In the genomic region with DNA sequence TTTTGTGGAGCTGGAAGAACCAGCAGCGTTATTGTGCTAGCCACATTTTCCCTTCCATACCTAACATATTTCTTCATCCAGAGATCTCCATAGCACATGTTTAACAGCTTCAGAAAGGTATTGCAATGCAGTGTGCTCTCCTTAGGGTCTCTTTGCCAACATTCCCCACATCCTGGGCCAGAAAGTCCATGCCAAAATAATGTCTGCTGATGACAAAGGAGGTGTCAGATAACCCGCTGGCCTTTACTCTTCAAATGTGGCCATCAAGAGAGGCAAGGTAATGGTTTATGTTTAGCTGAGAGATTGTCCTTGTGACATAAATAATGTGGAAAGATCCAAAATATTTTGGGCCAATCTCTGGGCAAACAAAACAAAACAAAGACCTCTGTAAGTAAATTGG, we compare ENCODE assay signal across 25 cellular contexts.
"Had no signal": no experiment of that assay in that cellular context is flagged by ENCODE, and none has a peak within 500 bp of the region (broad histone marks: within the 10 kb centered on the region; RNA-seq: fewer than 3 reads in every experiment).

No MANE protein-coding gene starts in this region.

- H3K9me3 ChIP-seq: stomach, suprapubic skin, testis, thoracic aorta, thyroid gland, tibial artery, tibial nerve, transverse colon, upper lobe of left lung, upper lobe of right lung, uterus, vagina had no signal

- H3K36me3 ChIP-seq: stomach, suprapubic skin, thoracic aorta, thyroid gland, tibial artery, tibial nerve, transverse colon, upper lobe of left lung, upper lobe of right lung, uterus, vagina had no signal

- H3K27me3 ChIP-seq: stomach, suprapubic skin, testis, thyroid gland, tibial artery, tibial nerve, transverse colon, upper lobe of left lung, upper lobe of right lung, uterus, vagina had no signal

- H3K4me3 ChIP-seq: stomach, suprapubic skin, testis, thoracic aorta, thyroid gland, tibial artery, tibial nerve, transverse colon, upper lobe of left lung, upper lobe of right lung, uterus, vagina had no signal

- H3K27ac ChIP-seq: stomach, suprapubic skin, testis, thoracic aorta, thyroid gland, tibial artery, tibial nerve, transverse colon, upper lobe of left lung, upper lobe of right lung, uterus, vagina had no signal

- H3K4me1 ChIP-seq: stomach, suprapubic skin, testis, thyroid gland, tibial artery, tibial nerve, transverse colon, upper lobe of left lung, upper lobe of right lung, uterus, vagina had no signal

- DNase-seq: stimulated activated CD4-positive, alpha-beta T cell treated with anti-CD3 and anti-CD28 coated beads, Interleukin-2, amount 100 ng/mL, for 48 hours; stimulated activated CD4-positive, alpha-beta T cell treated with anti-CD3 and anti-CD28 coated beads, Interleukin-4, amount 100 ng/mL, for 1 hour; stimulated activated CD4-positive, alpha-beta T cell treated with anti-CD3 and anti-CD28 coated beads, Interleukin-4, amount 100 ng/mL, for 24 hours; stimulated activated CD4-positive, alpha-beta T cell treated with anti-CD3 and anti-CD28 coated beads, Interleukin-4, amount 100 ng/mL, for 4 hours; stimulated activated CD8-positive, alpha-beta memory T cell treated with anti-CD3 and anti-CD28 coated beads, Interleukin-4, amount 100 ng/mL, for 48 hours; stimulated activated naive B cell treated with anti-CD40 and anti-IgM and Interleukin-4, amounts not matched to agents 10 μg/mL and 1 μg/mL and 100 μg/mL, for 72 hours; stimulated activated naive CD4-positive, alpha-beta T cell; stimulated activated naive CD4-positive, alpha-beta T cell treated with Interleukin-2 at 50 U/mL for 16 hours; stimulated activated naive CD8-positive, alpha-beta T cell treated with anti-CD3 and anti-CD28 coated beads, Interleukin-15, amount 100 ng/mL, for 72 hours; stomach; substantia nigra; testis; thyroid gland; tibial artery; transverse colon; trophoblast cell; upper lobe of left lung; upper lobe of right lung; uterus had no signal

- ATAC-seq: stimulated activated effector memory CD8-positive, alpha-beta T cell treated with anti-CD3 and anti-CD28 coated beads, Interleukin-12 subunit alpha, Interleukin-12 subunit beta, amount 100 ng/mL, for 72 hours; stimulated activated memory B cell treated with anti-CD40 and anti-IgM and Interleukin-4, amounts not matched to agents 10 μg/mL and 1 μg/mL and 100 μg/mL, for 72 hours; stimulated activated naive B cell treated with anti-CD40 and anti-IgM and Interleukin-4, amounts not matched to agents 10 μg/mL and 1 μg/mL and 100 μg/mL, for 72 hours; stimulated activated naive CD8-positive, alpha-beta T cell treated with anti-CD3 and anti-CD28 coated beads, Interleukin-15, amount 100 ng/mL, for 72 hours; upper lobe of right lung had no signal
